Comparison of ENCODE assay signal across 8 cellular contexts in genomic region chr12:55852740-55853139, GRCh38. TPM values are rescaled to one million over a fixed set of nuclear protein-coding genes. Genes with fewer than 3 reads are reported as not detected.
"Had no signal": no experiment of that assay in that cellular context is flagged by ENCODE, and none has a peak within 500 bp of the region (broad histone marks: within the 10 kb centered on the region; RNA-seq: fewer than 3 reads in every experiment).

No MANE protein-coding gene starts in this region.

- H3K4me3 ChIP-seq: GM12878 had no signal

- FAIRE-seq: G401.6, GM12878, GM12891, GM12892, GM18507, GM19239 had no signal

- ATAC-seq: GM12878 had no signal

- DNase-seq: GDM1, GF-D8 had no signal

RNA-seq across cellular contexts. Expression of gene MMP19, which starts 10.0 kb away (rescaled TPM):
- total RNA-seq: GM12878 had no signal
